Comparison of ENCODE assay signal across 8 cellular contexts in the genomic region with DNA sequence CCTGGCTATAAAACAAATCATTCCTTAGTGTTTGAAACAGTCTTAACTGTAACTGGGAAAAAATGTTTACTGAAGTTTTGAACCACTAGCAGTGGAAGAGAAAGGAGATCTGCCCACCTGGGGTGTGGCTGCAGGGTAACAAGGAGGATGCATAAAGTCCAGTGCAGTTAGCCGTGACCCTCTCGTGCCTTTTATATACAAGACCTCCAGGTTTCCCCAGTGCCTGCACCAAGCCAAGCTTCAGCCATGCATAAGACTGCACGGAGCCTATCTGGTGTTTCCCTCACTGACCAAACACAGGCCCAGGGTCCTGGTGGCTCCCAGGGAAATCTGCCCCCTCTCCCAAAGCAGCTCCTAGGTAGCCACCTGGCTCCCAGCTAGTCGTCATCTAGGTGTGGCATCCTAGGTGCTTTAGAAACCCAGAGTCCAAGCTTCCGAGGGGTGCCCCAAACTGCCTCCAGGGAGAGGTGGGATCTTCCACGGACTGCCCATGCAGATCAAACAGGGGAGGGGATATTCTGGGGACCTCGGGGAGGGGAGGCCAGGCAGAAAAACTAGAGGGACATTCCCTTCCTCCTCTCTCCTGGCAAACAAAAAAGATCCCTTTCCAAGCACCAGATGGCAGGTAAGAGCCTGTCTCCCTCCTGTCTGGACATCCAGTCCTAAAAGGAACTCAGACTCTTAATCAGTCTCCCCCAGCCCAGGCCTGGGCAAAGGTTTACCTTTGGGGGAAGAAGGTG. TPM values are rescaled to one million over a fixed set of nuclear protein-coding genes. Genes with fewer than 3 reads are reported as not detected.
A peak's percentile ranks its signal among the peaks of the same experiment; 100 is the strongest.
DNase-seq lines count a peak whose midpoint lies in the region; ATAC-seq and TF ChIP-seq lines count a peak whose summit lies in the region.

No MANE protein-coding gene starts in this region.

- H3K36me3 ChIP-seq in NT2/D1 (ENCODE audit: insufficient read depth, insufficient read length, low read length) (peaks cover 62% of the 10 kb centered on the region), prostate gland (no peaks in the 10 kb centered on the region)

- WGBS in prostate gland: 21% methylated on average over 7 of the region's 7 CpGs

- TF ChIP-seq POLR2A in prostate gland (IDR thresholded peaks at IDR 0.05): no peak

- H3K4me1 ChIP-seq in NT2/D1 (ENCODE audit: insufficient read depth, insufficient read length) (peaks cover 18% of the 10 kb centered on the region), prostate gland (replicated peaks) (peaks cover 15% of the 10 kb centered on the region)

- H3K9ac ChIP-seq in NT2/D1 (ENCODE audit: insufficient read length, low read depth): peak overlapping the region; percentile 93

- ATAC-seq in HG03354 (IDR thresholded peaks at IDR 0.05; ENCODE audit: poor library complexity, severe bottlenecking, unreplicated experiment): no peak

- H3K27ac ChIP-seq in prostate gland: peak overlapping the region; percentile 88 to 90

- H3K4me3 ChIP-seq in NT2/D1 (ENCODE audit: insufficient read length, low read depth) (peak overlapping the region; percentile 86), epithelial cell of proximal tubule (ENCODE audit: low read depth, low read length) (peak overlapping the region; percentile 95), prostate gland (peak overlapping the region; percentile 93 to 96)

- DNase-seq in DMS53 treated with DMSO at 0.1 percent for 48 hours (lab: John Stamatoyannopoulos, UW; ENCODE audit: unreplicated experiment) (peak; percentile 17), NT2/D1 (ENCODE audit: low read depth, low spot score) (no peak), epithelial cell of proximal tubule (ENCODE audit: low read depth) (no peak), prostate gland (ENCODE audit: low spot score) (peak; percentile 52), HuH-7.5 (ENCODE audit: low spot score) (no peak)
- DNase-seq in NK-92 treated with Interleukin-12 subunit alpha and Interleukin-12 subunit beta, amount 100 ng/mL, for 24 hours (lab: John Stamatoyannopoulos, UW): no peak
- no peak for DNase-seq in activated naive CD4-positive, alpha-beta T cell treated with Interleukin-2 at 50 U/mL for 16 hours

- H3K9me3 ChIP-seq in NT2/D1 (ENCODE audit: insufficient read depth, low read length) (no peaks in the 10 kb centered on the region), prostate gland (no peaks in the 10 kb centered on the region)

- TF ChIP-seq CTCF in epithelial cell of proximal tubule (conservative IDR thresholded peaks at IDR 0.05; ENCODE audit: low read depth, low read length): peak; percentile 51
- peak in 3 of 4 experiments; percentile 13 to 41 (median 26) for TF ChIP-seq CTCF in prostate gland (IDR thresholded peaks at IDR 0.05)

- intact Hi-C loops in prostate gland (cut with DNase I): loop anchor here (5.0 kb wide), 3 partner anchors 34 to 149 kb away; no protein-coding TSS in a partner anchor

- no peaks in the 10 kb centered on the region for H3K27me3 ChIP-seq in NT2/D1 (ENCODE audit: insufficient read depth, insufficient read length)
- H3K27me3 ChIP-seq in prostate gland (replicated peaks; ENCODE audit: insufficient read depth): no peaks in the 10 kb centered on the region

RNA-seq across cellular contexts. Expression of a gene that starts 2.7 kb away (rescaled TPM):
- 32.7 and 43.8 TPM in 2 replicates for total RNA-seq in epithelial cell of proximal tubule
- 10 to 100 TPM; 53.2 to 54.8 TPM for total RNA-seq in prostate gland

Comparison
In these comparisons a context has a peak if more than half of its experiments do, and no peak if none do; other contexts are left out.
1. DNase-seq: peak in DMS53 treated with DMSO at 0.1 percent for 48 hours (single experiment) and prostate gland (single experiment); none in NT2/D1 (single experiment), epithelial cell of proximal tubule (single experiment), NK-92 treated with Interleukin-12 subunit alpha and Interleukin-12 subunit beta, amount 100 ng/mL, for 24 hours (single experiment), HuH-7.5 (single experiment) and activated naive CD4-positive, alpha-beta T cell treated with Interleukin-2 at 50 U/mL for 16 hours (single experiment).
2. Peak in every context shown above with its lines, with median percentiles within 50 percentile points of each other: H3K4me3 ChIP-seq.